ENCODE assay signal across 8 cellular contexts in genomic region chr9:68584110-68585033, GRCh38.
DNase-seq lines count a peak whose midpoint lies in the region; ATAC-seq lines count a peak whose summit lies in the region.

No MANE protein-coding gene starts in this region.

- no peak overlapping the region for H3K27ac Mint-ChIP-seq in central memory CD8-positive, alpha-beta T cell (ENCODE audit: low read depth)

- no peaks in the 10 kb centered on the region for H3K4me1 Mint-ChIP-seq in central memory CD8-positive, alpha-beta T cell

- no peak overlapping the region for H3K4me3 Mint-ChIP-seq in central memory CD8-positive, alpha-beta T cell

- H3K36me3 Mint-ChIP-seq in central memory CD8-positive, alpha-beta T cell (ENCODE audit: insufficient read depth) = peaks cover 2% of the 10 kb centered on the region

- peak; percentile 75 for ATAC-seq in GM18873 (IDR thresholded peaks at IDR 0.05; ENCODE audit: low FRiP score, unreplicated experiment)
- peak; percentile 86 for ATAC-seq in HG03139 (IDR thresholded peaks at IDR 0.05; ENCODE audit: unreplicated experiment)
- peak; percentile 92 for ATAC-seq in central memory CD8-positive, alpha-beta T cell (replicated peaks; ENCODE audit: extremely low read depth, poor library complexity, severe bottlenecking)

- DNase-seq in AML-193 (lab: John Stamatoyannopoulos, UW) (peak; percentile 73 to 80), NCI-H2227 (lab: John Stamatoyannopoulos, UW; ENCODE audit: unreplicated experiment) (peak; percentile 89), kidney tubule cell (ENCODE audit: low spot score) (peak; percentile 85)
- DNase-seq in activated CD4-positive, CD25-positive, alpha-beta regulatory T cell treated with anti-CD3 and anti-CD28 coated beads, Interleukin-2, amount 50 U/mL, for 16 hours (ENCODE audit: low read depth, low spot score) = peak; percentile 70
- DNase-seq in central memory CD8-positive, alpha-beta T cell (ENCODE audit: low spot score in 2 of 2) = peak; percentile 47 to 69
- peak; percentile 84 to 87 for DNase-seq in stimulated activated CD4-positive, alpha-beta T cell treated with anti-CD3 and anti-CD28 coated beads, Interleukin-2, amount 100 ng/mL, for 48 hours

- H3K9me3 Mint-ChIP-seq in central memory CD8-positive, alpha-beta T cell = no peaks in the 10 kb centered on the region

- H3K27me3 Mint-ChIP-seq in central memory CD8-positive, alpha-beta T cell = peaks cover 13% of the 10 kb centered on the region

Comparison
In these comparisons a context has a peak if more than half of its experiments do, and no peak if none do; other contexts are left out.
1. Peak in every context shown above with its lines: DNase-seq and ATAC-seq.